8 cellular contexts compared by ENCODE assay signal in the genomic region with DNA sequence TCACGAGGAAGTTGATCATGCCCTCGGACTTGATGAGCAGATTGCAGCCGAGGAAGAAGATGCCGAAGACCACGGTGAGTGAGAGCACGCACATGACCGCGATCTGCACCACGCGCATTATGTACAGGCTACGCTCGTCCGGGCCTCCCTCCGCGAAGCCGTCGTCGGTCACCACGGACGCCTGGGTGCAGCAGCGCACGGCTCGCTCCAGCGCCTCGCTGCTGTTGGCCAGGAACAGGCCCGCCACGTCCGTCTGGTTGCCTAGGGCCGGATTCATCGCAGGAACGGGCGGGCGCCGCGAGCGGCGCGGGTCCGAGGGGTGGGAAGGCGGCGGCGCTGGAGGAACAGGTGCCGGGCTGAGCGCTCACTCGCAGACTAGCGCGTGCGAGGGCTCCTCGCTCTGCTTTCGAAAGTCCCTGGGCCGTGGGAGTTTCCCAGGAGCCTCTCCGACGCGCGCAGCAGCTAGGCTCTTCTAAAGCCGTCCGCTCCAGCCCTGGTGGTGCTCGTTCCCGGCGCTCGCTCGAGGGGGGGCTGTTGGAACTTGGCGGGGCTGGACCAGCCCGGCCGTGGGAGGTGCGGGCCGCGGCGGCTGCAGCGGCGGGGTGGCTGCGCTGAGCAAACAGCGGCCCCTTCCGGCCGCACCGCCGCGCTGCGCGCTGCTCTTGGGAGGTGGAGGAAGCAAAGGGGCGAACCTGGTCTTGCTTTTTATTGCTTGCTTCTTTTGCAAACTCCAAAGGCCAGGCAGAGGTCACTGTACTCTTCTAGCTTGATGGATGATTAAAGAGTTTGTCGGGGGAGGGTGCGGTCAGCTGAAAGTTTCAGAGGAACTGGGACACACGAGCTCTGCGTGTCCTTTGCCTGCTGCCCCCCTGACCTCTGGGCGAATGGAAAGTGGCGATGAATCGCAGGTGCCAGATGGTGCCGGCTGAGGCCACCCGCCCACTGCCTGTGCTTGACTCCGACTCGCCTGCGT. TPM values are rescaled to one million over a fixed set of nuclear protein-coding genes. Genes with fewer than 3 reads are reported as not detected.
DNase-seq lines count a peak whose midpoint lies in the region; ATAC-seq and TF ChIP-seq lines count a peak whose summit lies in the region.

A gene (minus strand): TSS at position 474 of the 973 bp plus-strand sequence. CDS start 197 bp downstream, at position 277.

- TF ChIP-seq RAD21 in IMR-90 (IDR thresholded peaks at IDR 0.05; ENCODE audit: low read length): peak; percentile 68

- H2BK120ac ChIP-seq in IMR-90 (ENCODE audit: low read depth, low read length): no peak within 1 kb of the TSS

- dilution Hi-C loops in IMR-90 (cut with HindIII; ENCODE audit: low sequenced_read_pairs, unreplicated experiment): no loop called here

- H3K27ac ChIP-seq in IMR-90 (ENCODE audit: insufficient read depth, low read length) (no peak within 1 kb of the TSS), uterus (peak within 1 kb of the TSS; percentile 49 to 77)

- peak; percentile 77 for DNase-seq in DMS153 treated with DMSO at 0.1 percent for 48 hours (lab: John Stamatoyannopoulos, UW; ENCODE audit: unreplicated experiment)
- peak; percentile 37 for DNase-seq in IMR-90
- DNase-seq in SK-MEL-5 (ENCODE audit: low read depth, low spot score): peak; percentile 52
- peak; percentile 60 for DNase-seq in adipocyte (ENCODE audit: low read depth)
- DNase-seq in left ventricle myocardium superior: peak; percentile 77
- peak; percentile 89 for DNase-seq in posterior vena cava (ENCODE audit: low spot score)
- peak; percentile 89 to 91 for DNase-seq in uterus

- no peaks in the 10 kb centered on the region for H3K9me1 ChIP-seq in IMR-90 (ENCODE audit: insufficient read depth, low read length)

- intact Hi-C loops in IMR-90 (cut with micrococcal nuclease): loop anchor here (1.0 kb wide), 2 partner anchors 617 to 738 kb away; no protein-coding TSS in a partner anchor
- intact Hi-C loops in left ventricle myocardium superior (cut with micrococcal nuclease): no loop called here
- intact Hi-C loops in posterior vena cava (cut with DNase I): no loop called here
- intact Hi-C loops in uterus (cut with DNase I; ENCODE audit: low total_unique reads): no loop called here

- no peaks in the 10 kb centered on the region for H3K9me3 ChIP-seq in IMR-90 (ENCODE audit: control insufficient read depth, insufficient read depth, low read length)
- no peaks in the 10 kb centered on the region for H3K9me3 ChIP-seq in adipocyte (ENCODE audit: control insufficient read depth, low read length)
- no peaks in the 10 kb centered on the region for H3K9me3 ChIP-seq in uterus

- peak within 1 kb of the TSS; percentile 93 for H2AFZ ChIP-seq in IMR-90 (replicated peaks; ENCODE audit: low read length, poor library complexity)

- peak within 1 kb of the TSS; percentile 67 for H3K4me2 ChIP-seq in IMR-90 (ENCODE audit: low read depth, low read length)

- CTCF ChIA-PET in IMR-90 (lab: Yijun Ruan, JAX): interaction anchor here (1.1 kb wide), 1 partner anchor 8 kb away, joined by 3 read pairs; no protein-coding TSS in a partner anchor

- H3K18ac ChIP-seq in IMR-90 (ENCODE audit: low read depth, low read length): no peak within 1 kb of the TSS

- H3K27me3 ChIP-seq in IMR-90 (ENCODE audit: control insufficient read depth, insufficient read depth, low read length) (peaks cover 17% of the 10 kb centered on the region), adipocyte (replicated peaks; ENCODE audit: control insufficient read depth, insufficient read depth, low read length) (peaks cover 43% of the 10 kb centered on the region), uterus (no peaks in the 10 kb centered on the region)

- no peaks in the 10 kb centered on the region for H3K36me3 ChIP-seq in IMR-90 (ENCODE audit: control insufficient read depth, insufficient read depth, low read length)
- no peaks in the 10 kb centered on the region for H3K36me3 ChIP-seq in adipocyte (ENCODE audit: control insufficient read depth, insufficient read depth, low read length, severe bottlenecking)
- no peaks in the 10 kb centered on the region for H3K36me3 ChIP-seq in uterus

- H2AK9ac ChIP-seq in IMR-90 (replicated peaks; ENCODE audit: low read depth, low read length, poor library complexity): no peak within 1 kb of the TSS

- H3K9ac ChIP-seq in IMR-90 (ENCODE audit: low read depth, low read length): no peak within 1 kb of the TSS
- H3K9ac ChIP-seq in adipocyte (ENCODE audit: low read length): no peak within 1 kb of the TSS

- no peak within 1 kb of the TSS for H2AK5ac ChIP-seq in IMR-90 (ENCODE audit: low read depth, low read length)

- no peak within 1 kb of the TSS for H4K91ac ChIP-seq in IMR-90 (ENCODE audit: insufficient read depth, low read depth, low read length)

- ATAC-seq in GM21528 (IDR thresholded peaks at IDR 0.05; ENCODE audit: low FRiP score, unreplicated experiment) (peak; percentile 90), IMR-90 (ENCODE audit: low read depth) (peak; percentile 98), left ventricle myocardium superior (peak; percentile 96)

- TF ChIP-seq POLR2A in IMR-90 (IDR thresholded peaks at IDR 0.05; ENCODE audit: low read depth, low read length): no peak
- peak; percentile 10 to 43 for TF ChIP-seq POLR2A in uterus (IDR thresholded peaks at IDR 0.05)

- H2BK15ac ChIP-seq in IMR-90 (ENCODE audit: low read depth, low read length): no peak within 1 kb of the TSS

- H3K4me3 ChIP-seq in IMR-90 (ENCODE audit: insufficient read depth, low read depth, low read length) (peak within 1 kb of the TSS; percentile 49), adipocyte (ENCODE audit: low read length) (peak within 1 kb of the TSS; percentile 79), uterus (peak within 1 kb of the TSS; percentile 39 to 49)

- no peaks in the 10 kb centered on the region for H3K79me1 ChIP-seq in IMR-90 (ENCODE audit: low read depth in 1 of 2, low read length in 2 of 2)

- no peak within 1 kb of the TSS for H4K8ac ChIP-seq in IMR-90 (ENCODE audit: low read depth in 2 of 2, low read length in 2 of 2)

- BruUV-seq in IMR-90 (replicated peaks; lab: Mats Ljungman, UMichigan): no TSS peak

- no peak within 1 kb of the TSS; the same call in 1 of the 2 replicates for H3K23ac ChIP-seq in IMR-90 (ENCODE audit: low read depth, low read length)

- POLR2A ChIA-PET in IMR-90 (lab: Charles Lee; ENCODE audit: unreplicated experiment): no interaction called here

- WGBS in IMR-90 (ENCODE audit: extremely low coverage in 2 of 2, insufficient read length in 1 of 2), 2 experiments: 1% methylated on average over 23 of the region's 93 CpGs; no CpG with 5 or more reads in 1 of the 2 experiments

- in situ Hi-C loops in IMR-90 (cut with MboI; ENCODE audit: low sequenced_read_pairs): no loop called here
- in situ Hi-C loops in SK-MEL-5 (cut with HindIII; ENCODE audit: low pct_unique_long_range_greater_than_20kb, low sequenced_read_pairs): no loop called here

- H4K5ac ChIP-seq in IMR-90 (ENCODE audit: low read depth, low read length): no peak within 1 kb of the TSS

- no peak within 1 kb of the TSS for H2BK5ac ChIP-seq in IMR-90 (ENCODE audit: low read depth, low read length, poor library complexity, severe bottlenecking)

- no peak within 1 kb of the TSS for H3K56ac ChIP-seq in IMR-90 (ENCODE audit: extremely low read depth, insufficient read depth, low read length)

- TF ChIP-seq CTCF in IMR-90 (conservative IDR thresholded peaks at IDR 0.05; ENCODE audit: low read depth, low read length): peak; percentile 80
- TF ChIP-seq CTCF in uterus (IDR thresholded peaks at IDR 0.05): peak; percentile 73 to 92 (median 84)

- no peak within 1 kb of the TSS for H2BK20ac ChIP-seq in IMR-90 (ENCODE audit: low read depth, low read length)

- H3K14ac ChIP-seq in IMR-90 (replicated peaks; ENCODE audit: low read depth, low read length): no peak within 1 kb of the TSS

- no peaks in the 10 kb centered on the region for H4K20me1 ChIP-seq in IMR-90 (ENCODE audit: insufficient read depth, low read length)

- H3K4me1 ChIP-seq in IMR-90 (ENCODE audit: control insufficient read depth, insufficient read depth, low read length): no peaks in the 10 kb centered on the region
- peaks cover 28% of the 10 kb centered on the region for H3K4me1 ChIP-seq in adipocyte (ENCODE audit: control insufficient read depth, insufficient read depth, low read length)
- H3K4me1 ChIP-seq in uterus: no peaks in the 10 kb centered on the region

- no peak within 1 kb of the TSS for H3K4ac ChIP-seq in IMR-90 (ENCODE audit: low read depth, low read length)

TF ChIP-seq in IMR-90, 13 proteins besides CTCF, POLR2A, EP300 and RAD21 (continues in another document):
- TF ChIP-seq, protein P1, sequence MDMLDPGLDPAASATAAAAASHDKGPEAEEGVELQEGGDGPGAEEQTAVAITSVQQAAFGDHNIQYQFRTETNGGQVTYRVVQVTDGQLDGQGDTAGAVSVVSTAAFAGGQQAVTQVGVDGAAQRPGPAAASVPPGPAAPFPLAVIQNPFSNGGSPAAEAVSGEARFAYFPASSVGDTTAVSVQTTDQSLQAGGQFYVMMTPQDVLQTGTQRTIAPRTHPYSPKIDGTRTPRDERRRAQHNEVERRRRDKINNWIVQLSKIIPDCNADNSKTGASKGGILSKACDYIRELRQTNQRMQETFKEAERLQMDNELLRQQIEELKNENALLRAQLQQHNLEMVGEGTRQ (IDR thresholded peaks at IDR 0.05; ENCODE audit: low read depth, low read length): no peak
- TF ChIP-seq FOS (IDR thresholded peaks at IDR 0.05; ENCODE audit: low read depth, low read length): no peak
- TF ChIP-seq RFX5 (IDR thresholded peaks at IDR 0.05; ENCODE audit: low read depth, low read length): no peak
- TF ChIP-seq MAZ (IDR thresholded peaks at IDR 0.05; ENCODE audit: borderline replicate concordance, low read depth, low read length): 0 out of 2 replicates have a peak, but pooled peaks have one; percentile 27
- TF ChIP-seq, protein P2, sequence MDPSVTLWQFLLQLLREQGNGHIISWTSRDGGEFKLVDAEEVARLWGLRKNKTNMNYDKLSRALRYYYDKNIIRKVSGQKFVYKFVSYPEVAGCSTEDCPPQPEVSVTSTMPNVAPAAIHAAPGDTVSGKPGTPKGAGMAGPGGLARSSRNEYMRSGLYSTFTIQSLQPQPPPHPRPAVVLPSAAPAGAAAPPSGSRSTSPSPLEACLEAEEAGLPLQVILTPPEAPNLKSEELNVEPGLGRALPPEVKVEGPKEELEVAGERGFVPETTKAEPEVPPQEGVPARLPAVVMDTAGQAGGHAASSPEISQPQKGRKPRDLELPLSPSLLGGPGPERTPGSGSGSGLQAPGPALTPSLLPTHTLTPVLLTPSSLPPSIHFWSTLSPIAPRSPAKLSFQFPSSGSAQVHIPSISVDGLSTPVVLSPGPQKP (IDR thresholded peaks at IDR 0.05; ENCODE audit: borderline replicate concordance, low read depth, low read length): no peak

RNA-seq across cellular contexts. Expression of the gene that starts here (rescaled TPM):
- total RNA-seq in IMR-90 (2012; rRNA removed): not detected in 2 replicates
- not detected in 2 replicates for polyA plus RNA-seq in IMR-90 (2012; rRNA removed)
- not detected in 2 replicates for polyA plus RNA-seq in IMR-90 (2012; cell fraction: cytosol; rRNA removed)
- polyA plus RNA-seq in IMR-90 (2012; cell fraction: nucleus; rRNA removed; ENCODE audit: low replicate concordance): not detected in 2 replicates
- not detected in 2 replicates for total RNA-seq in SK-MEL-5 (2014; rRNA removed; shearing (Covaris generic))
- 0.29 TPM in 1 of 2 replicates, not detected in the other for polyA plus RNA-seq in SK-MEL-5 (2015; cell fraction: cytosol; rRNA removed)
- polyA plus RNA-seq in SK-MEL-5 (2015; cell fraction: nucleus; rRNA removed): not detected in 2 replicates
- total RNA-seq in left ventricle myocardium superior: not detected
- total RNA-seq in posterior vena cava: under 1 TPM; 0.90 to 0.93 TPM
- 10 to 100 TPM in 2 of 4 donors, 1 to 10 TPM in 1, not detected in 1; 1.0 to 54.1 (median 34.8) TPM for total RNA-seq in uterus

Comparison
In these comparisons a context has a peak if more than half of its experiments do, and no peak if none do; other contexts are left out.
1. Peak in DNase-seq, ATAC-seq, H3K4me3 ChIP-seq and H3K4me2 ChIP-seq in IMR-90; RNA of the gene not detected or under 1 TPM.
2. Peak in DNase-seq in SK-MEL-5; RNA of the gene not detected or under 1 TPM.
3. Peak in DNase-seq and ATAC-seq in left ventricle myocardium superior; RNA of the gene not detected or under 1 TPM.
4. Peak in DNase-seq in posterior vena cava; RNA of the gene not detected or under 1 TPM.
5. DNase-seq: peak in every context shown above with its lines; median percentile 90 in uterus; 89 in posterior vena cava; 77 in DMS153 treated with DMSO at 0.1 percent for 48 hours; 77 in left ventricle myocardium superior; 60 in adipocyte; 52 in SK-MEL-5; 37 in IMR-90.